ENCODE assay signal across 8 cellular contexts in genomic region chr9:136439550-136440408, GRCh38. TPM values are rescaled to one million over a fixed set of nuclear protein-coding genes. Genes with fewer than 3 reads are reported as not detected.
A peak's percentile ranks its signal among the peaks of the same experiment; 100 is the strongest.
DNase-seq lines count a peak whose midpoint lies in the region; ATAC-seq and TF ChIP-seq lines count a peak whose summit lies in the region.

TSS of gene INPP5E (minus strand) at chr9:136439845. CDS start at chr9:136439419, 426 bp downstream.

- ATAC-seq in GM21515 (IDR thresholded peaks at IDR 0.05; ENCODE audit: unreplicated experiment) = peak; percentile 59
- peak; percentile 91 for ATAC-seq in left ventricle myocardium superior

- no peak for TF ChIP-seq POLR2A in vagina (IDR thresholded peaks at IDR 0.05)

- H3K4me1 ChIP-seq in DOHH2 (ENCODE audit: control insufficient read depth, low read length) (peaks cover 27% of the 10 kb centered on the region), rectal smooth muscle tissue (ENCODE audit: control insufficient read depth, insufficient read depth, low read length) (peaks cover 11% of the 10 kb centered on the region), vagina (peaks cover 32% of the 10 kb centered on the region)

- H3K27ac ChIP-seq in DOHH2 (ENCODE audit: low read depth, low read length) (peak within 1 kb of the TSS; percentile 30), rectal smooth muscle tissue (ENCODE audit: low read depth, low read length) (peak within 1 kb of the TSS; percentile 52), vagina (peak within 1 kb of the TSS; percentile 77)

- no peaks in the 10 kb centered on the region for H3K9me2 ChIP-seq in DOHH2 (replicated peaks; ENCODE audit: control insufficient read depth, low read length)

- TF ChIP-seq CTCF in DOHH2 (IDR thresholded peaks at IDR 0.05; ENCODE audit: low read depth, low read length, poor library complexity, severe bottlenecking) = no peak
- peak; percentile 10 to 63 (median 46) for TF ChIP-seq CTCF in vagina (IDR thresholded peaks at IDR 0.05)

- intact Hi-C loops in left ventricle myocardium superior (cut with micrococcal nuclease) (no loop called here), vagina (cut with DNase I) (no loop called here)

- peak within 1 kb of the TSS; percentile 83 for H3K4me2 ChIP-seq in DOHH2 (ENCODE audit: low read length)

- H3F3A ChIP-seq in DOHH2 (ENCODE audit: control insufficient read depth, insufficient read depth) = peaks cover 9% of the 10 kb centered on the region; the same call in 1 of the 2 replicates

- H3K9ac ChIP-seq in rectal smooth muscle tissue (ENCODE audit: low read length) = peak within 1 kb of the TSS; percentile 49

- H3K4me3 ChIP-seq in DOHH2 (ENCODE audit: low read length) = peak within 1 kb of the TSS; percentile 94
- H3K4me3 ChIP-seq in rectal smooth muscle tissue (ENCODE audit: low read length) = peak within 1 kb of the TSS; percentile 79
- peak within 1 kb of the TSS; percentile 78 to 92 for H3K4me3 ChIP-seq in vagina

- peak; percentile 26 for DNase-seq in KG1 (lab: John Stamatoyannopoulos, UW)
- DNase-seq in T-helper 1 cell = peak; percentile 59 to 83 (median 71)
- DNase-seq in amniotic epithelial cell (ENCODE audit: low read depth) = peak; percentile 48
- peak; percentile 89 for DNase-seq in left ventricle myocardium superior
- DNase-seq in vagina (ENCODE audit: extremely low spot score in 2 of 2) = no peak

- H3K9me3 ChIP-seq in DOHH2 (ENCODE audit: control insufficient read depth, insufficient read depth, low read length) (no peaks in the 10 kb centered on the region), vagina (no peaks in the 10 kb centered on the region)

- no peaks in the 10 kb centered on the region for H3K27me3 ChIP-seq in DOHH2 (ENCODE audit: control insufficient read depth, low read length)
- H3K27me3 ChIP-seq in rectal smooth muscle tissue (ENCODE audit: control insufficient read depth, insufficient read depth, low read length) = no peaks in the 10 kb centered on the region
- no peaks in the 10 kb centered on the region for H3K27me3 ChIP-seq in vagina

- H3K79me2 ChIP-seq in DOHH2 (ENCODE audit: control insufficient read depth, low read length) = peaks cover 47% of the 10 kb centered on the region

- H4K20me1 ChIP-seq in DOHH2 (ENCODE audit: control insufficient read depth, insufficient read depth, low read depth, low read length) = peaks cover 18% of the 10 kb centered on the region; the same call in 1 of the 2 replicates

- H3K36me3 ChIP-seq in DOHH2 (ENCODE audit: control insufficient read depth, low read length) = peaks cover 47% of the 10 kb centered on the region
- peaks cover 18% of the 10 kb centered on the region for H3K36me3 ChIP-seq in rectal smooth muscle tissue (ENCODE audit: control insufficient read depth, insufficient read depth, low read length)
- H3K36me3 ChIP-seq in vagina = peaks cover 0 to 39% of the 10 kb centered on the region in 2 donors

RNA-seq across cellular contexts. Expression of gene INPP5E, which starts in this region (rescaled TPM):
- total RNA-seq in left ventricle myocardium superior (12.1 TPM), vagina (9.8 TPM)

Comparison
In these comparisons a context has a peak if more than half of its experiments do, and no peak if none do; other contexts are left out.
1. DNase-seq: peak in KG1 (single experiment), T-helper 1 cell (5 of 5), amniotic epithelial cell (single experiment) and left ventricle myocardium superior (single experiment); none in vagina (0 of 2).
2. Peak in every context shown above with its lines, with median percentiles within 50 percentile points of each other: H3K27ac ChIP-seq and H3K4me3 ChIP-seq.